In genomic region chr6:26054937-26055669, GRCh38 we compare ENCODE assay signal across 8 cellular contexts. TPM values are rescaled to one million over a fixed set of nuclear protein-coding genes. Genes with fewer than 3 reads are reported as not detected.
A peak's percentile ranks its signal among the peaks of the same experiment; 100 is the strongest.
DNase-seq lines count a peak whose midpoint lies in the region; ATAC-seq, FAIRE-seq and TF ChIP-seq lines count a peak whose summit lies in the region.

No MANE protein-coding gene starts in this region.

- TF ChIP-seq POLR2A in GM12892 (IDR thresholded peaks at IDR 0.05; ENCODE audit: low read depth, low read length) = no peak; the same call in 1 of the 2 replicates

- H3K36me3 ChIP-seq in right atrium auricular region = no peaks in the 10 kb centered on the region

- peak overlapping the region; percentile 57 to 75 for H3K4me3 ChIP-seq in right atrium auricular region

- peak in 1 of 2 donors; percentile 40 for TF ChIP-seq CTCF in right atrium auricular region (IDR thresholded peaks at IDR 0.05)

- H3K4me1 ChIP-seq in right atrium auricular region = peaks cover 0 to 11% of the 10 kb centered on the region in 2 donors

- FAIRE-seq in GM12892 (lab: Jason Lieb, UNC) = peak; percentile 69

- H3K27ac ChIP-seq in right atrium auricular region = peak overlapping the region; percentile 94 to 95

- DNase-seq in GM12892 (ENCODE audit: insufficient read length) = no peak
- DNase-seq in NCI-H146 (lab: John Stamatoyannopoulos, UW) = peak; percentile 95
- peak; percentile 68 to 95 (median 79) for DNase-seq in T-helper 1 cell
- DNase-seq in anterior cingulate cortex (lab: John Stamatoyannopoulos, UW) = peak in 57 of 58 donors; percentile 10 to 93 (median 76)
- peak; percentile 93 for DNase-seq in right atrium auricular region (ENCODE audit: low spot score)
- DNase-seq in pulmonary artery endothelial cell (ENCODE audit: low read depth, low spot score) = peak; percentile 73
- DNase-seq in cortex of kidney (lab: John Stamatoyannopoulos, UW) = no peak

- no peaks in the 10 kb centered on the region for H3K9me3 ChIP-seq in right atrium auricular region

- ATAC-seq in HG02798 (IDR thresholded peaks at IDR 0.05; ENCODE audit: poor library complexity, unreplicated experiment) = peak; percentile 62

- H3K27me3 ChIP-seq in right atrium auricular region = no peaks in the 10 kb centered on the region

RNA-seq across cellular contexts. Expression of gene HFE, which starts 32.1 kb away (rescaled TPM):
- 4.4 TPM for polyA plus RNA-seq in GM12892 (2012; ENCODE audit: missing spikeins)
- total RNA-seq in right atrium auricular region (1 to 10 TPM; 3.1 to 6.4 TPM), pulmonary artery endothelial cell (3.3 and 9.6 TPM in 2 replicates)

Comparison
In these comparisons a context has a peak if more than half of its experiments do, and no peak if none do; other contexts are left out.
1. DNase-seq: peak in NCI-H146 (single experiment), T-helper 1 cell (5 of 5), anterior cingulate cortex (57 of 58), right atrium auricular region (single experiment) and pulmonary artery endothelial cell (single experiment); none in GM12892 (single experiment) and cortex of kidney (single experiment).